ENCODE assay signal across 8 cellular contexts in genomic region chr2:61018319-61018750, GRCh38. TPM values are rescaled to one million over a fixed set of nuclear protein-coding genes. Genes with fewer than 3 reads are reported as not detected.
A peak's percentile ranks its signal among the peaks of the same experiment; 100 is the strongest.
DNase-seq lines count a peak whose midpoint lies in the region; ATAC-seq and TF ChIP-seq lines count a peak whose summit lies in the region.

No MANE protein-coding gene starts in this region.

- POLR2A ChIA-PET in activated CD8-positive, alpha-beta T cell treated with anti-CD3 and anti-CD28 coated beads for 36 hours (lab: Charles Lee), result interaction anchor here (1.2 to 2.1 kb wide), 3 partner anchors 9 to 212 kb away, joined by 4 to 8 read pairs (median 5); no protein-coding TSS in a partner anchor

- no peak for DNase-seq in CD4-positive, CD25-positive, alpha-beta regulatory T cell
- DNase-seq in HAP-1 (ENCODE audit: low spot score in 2 of 2), result no peak
- no peak for DNase-seq in activated CD8-positive, alpha-beta T cell treated with anti-CD3 and anti-CD28 coated beads for 36 hours
- DNase-seq in NCI-H2029 (lab: John Stamatoyannopoulos, UW), result no peak
- no peak for DNase-seq in NCI-H1417 treated with DMSO at 0.1 percent for 48 hours (lab: John Stamatoyannopoulos, UW)
- no peak for DNase-seq in NCI-H1930 (lab: John Stamatoyannopoulos, UW)

- in situ Hi-C loops in HAP-1 (cut with MboI; ENCODE audit: low sequenced_read_pairs), result no loop called here

- H3K27ac Mint-ChIP-seq in CD4-positive, CD25-positive, alpha-beta regulatory T cell, result peak overlapping the region; percentile 95 to 99 (median 98)
- H3K27ac Mint-ChIP-seq in activated CD8-positive, alpha-beta T cell treated with anti-CD3 and anti-CD28 coated beads for 36 hours, result peak overlapping the region; percentile 98

- CTCF ChIA-PET in activated CD8-positive, alpha-beta T cell treated with anti-CD3 and anti-CD28 coated beads for 36 hours (lab: Charles Lee), result no interaction called here

- peak overlapping the region; percentile 95 to 100 (median 98) for H3K4me3 Mint-ChIP-seq in CD4-positive, CD25-positive, alpha-beta regulatory T cell
- peak overlapping the region; percentile 97 for H3K4me3 Mint-ChIP-seq in activated CD8-positive, alpha-beta T cell treated with anti-CD3 and anti-CD28 coated beads for 36 hours

- H3K27ac ChIP-seq in CD4-positive, CD25-positive, alpha-beta regulatory T cell (ENCODE audit: insufficient read depth, low read length, poor library complexity, severe bottlenecking), result peak overlapping the region; percentile 82
- peak overlapping the region; percentile 88 for H3K27ac ChIP-seq in subcutaneous abdominal adipose tissue (ENCODE audit: low read depth, low read length)

- peak overlapping the region; percentile 99 for H3K4me3 ChIP-seq in CD4-positive, CD25-positive, alpha-beta regulatory T cell (ENCODE audit: low read depth, low read length)
- peak overlapping the region; percentile 91 for H3K4me3 ChIP-seq in HAP-1
- peak overlapping the region; percentile 97 for H3K4me3 ChIP-seq in iPS-15b (ENCODE audit: low read depth, low read length)
- peak overlapping the region; percentile 94 to 100 (median 100) for H3K4me3 ChIP-seq in subcutaneous abdominal adipose tissue (ENCODE audit: low read depth in 1 of 5, low read length in 5 of 5)

- no peaks in the 10 kb centered on the region for H3K27me3 Mint-ChIP-seq in CD4-positive, CD25-positive, alpha-beta regulatory T cell
- H3K27me3 Mint-ChIP-seq in activated CD8-positive, alpha-beta T cell treated with anti-CD3 and anti-CD28 coated beads for 36 hours, result no peaks in the 10 kb centered on the region

- H3K9me3 Mint-ChIP-seq in CD4-positive, CD25-positive, alpha-beta regulatory T cell, result peaks cover 0 to 2% (median 0%) of the 10 kb centered on the region in 7 donors
- peaks cover 3% of the 10 kb centered on the region for H3K9me3 Mint-ChIP-seq in activated CD8-positive, alpha-beta T cell treated with anti-CD3 and anti-CD28 coated beads for 36 hours

- H3K9me3 ChIP-seq in CD4-positive, CD25-positive, alpha-beta regulatory T cell (ENCODE audit: control insufficient read depth in 2 of 2, low read length in 2 of 2), result no peaks in the 10 kb centered on the region
- H3K9me3 ChIP-seq in HAP-1 (no peaks in the 10 kb centered on the region; the same call in 1 of the 2 replicates), iPS-15b (ENCODE audit: control insufficient read depth, insufficient read depth, low read length) (no peaks in the 10 kb centered on the region), subcutaneous abdominal adipose tissue (ENCODE audit: control insufficient read depth in 5 of 5, low read length in 5 of 5) (no peaks in the 10 kb centered on the region)

- peaks cover 19 to 71% (median 26%) of the 10 kb centered on the region in 4 donors for H3K4me1 Mint-ChIP-seq in CD4-positive, CD25-positive, alpha-beta regulatory T cell
- peaks cover 33% of the 10 kb centered on the region for H3K4me1 Mint-ChIP-seq in activated CD8-positive, alpha-beta T cell treated with anti-CD3 and anti-CD28 coated beads for 36 hours (ENCODE audit: low read depth)

- H3K9ac ChIP-seq in iPS-15b (ENCODE audit: low read depth, low read length) (peak overlapping the region; percentile 98), subcutaneous abdominal adipose tissue (ENCODE audit: low read length in 5 of 5) (peak overlapping the region; percentile 95 to 99 (median 97))

- peaks cover 16% of the 10 kb centered on the region for H3K36me3 Mint-ChIP-seq in CD4-positive, CD25-positive, alpha-beta regulatory T cell
- H3K36me3 Mint-ChIP-seq in activated CD8-positive, alpha-beta T cell treated with anti-CD3 and anti-CD28 coated beads for 36 hours (ENCODE audit: low read depth), result peaks cover 22% of the 10 kb centered on the region

- intact Hi-C loops in activated CD8-positive, alpha-beta T cell treated with anti-CD3 and anti-CD28 coated beads for 36 hours (cut with micrococcal nuclease), result no loop called here

- no peak for ATAC-seq in CD4-positive, CD25-positive, alpha-beta regulatory T cell (ENCODE audit: low read depth in 2 of 2)
- ATAC-seq in activated CD8-positive, alpha-beta T cell treated with anti-CD3 and anti-CD28 coated beads for 36 hours, result no peak

- peaks cover 4% of the 10 kb centered on the region for H3K36me3 ChIP-seq in CD4-positive, CD25-positive, alpha-beta regulatory T cell (ENCODE audit: control insufficient read depth, insufficient read depth, low read length)
- H3K36me3 ChIP-seq in HAP-1 (replicated peaks), result peaks cover 3% of the 10 kb centered on the region
- H3K36me3 ChIP-seq in iPS-15b (ENCODE audit: control insufficient read depth, insufficient read depth, low read length), result no peaks in the 10 kb centered on the region
- H3K36me3 ChIP-seq in subcutaneous abdominal adipose tissue (ENCODE audit: control insufficient read depth in 5 of 5, insufficient read depth in 5 of 5, low read length in 5 of 5), result peaks cover 0 to 4% (median 0%) of the 10 kb centered on the region in 5 donors

- TF ChIP-seq CTCF in activated CD8-positive, alpha-beta T cell treated with anti-CD3 and anti-CD28 coated beads for 36 hours (IDR thresholded peaks at IDR 0.05), result no peak

- H3K27me3 ChIP-seq in CD4-positive, CD25-positive, alpha-beta regulatory T cell (ENCODE audit: control insufficient read depth, insufficient read depth, low read length), result no peaks in the 10 kb centered on the region
- no peaks in the 10 kb centered on the region for H3K27me3 ChIP-seq in HAP-1 (ENCODE audit: low read depth)
- no peaks in the 10 kb centered on the region for H3K27me3 ChIP-seq in iPS-15b (ENCODE audit: control insufficient read depth, insufficient read depth, low read length)
- H3K27me3 ChIP-seq in subcutaneous abdominal adipose tissue (ENCODE audit: control insufficient read depth in 5 of 5, insufficient read depth in 4 of 5, low read length in 5 of 5), result no peaks in the 10 kb centered on the region

- peaks cover 19% of the 10 kb centered on the region for H3K4me1 ChIP-seq in CD4-positive, CD25-positive, alpha-beta regulatory T cell (ENCODE audit: control insufficient read depth, insufficient read depth, low read length, poor library complexity, severe bottlenecking)
- H3K4me1 ChIP-seq in HAP-1, result peaks cover 11% of the 10 kb centered on the region
- H3K4me1 ChIP-seq in iPS-15b (ENCODE audit: control insufficient read depth, insufficient read depth, low read length), result no peaks in the 10 kb centered on the region
- H3K4me1 ChIP-seq in subcutaneous abdominal adipose tissue (ENCODE audit: control insufficient read depth in 5 of 5, insufficient read depth in 5 of 5, low read length in 5 of 5), result peaks cover 0 to 38% (median 30%) of the 10 kb centered on the region in 5 donors

RNA-seq across cellular contexts. Expression of gene PUS10, which starts 0.3 kb away (rescaled TPM):
- 5.2 TPM for total RNA-seq in CD4-positive, CD25-positive, alpha-beta regulatory T cell
- 1 to 10 TPM; 4.5 to 7.1 (median 5.8) TPM for polyA plus RNA-seq in CD4-positive, CD25-positive, alpha-beta regulatory T cell
- total RNA-seq in activated CD8-positive, alpha-beta T cell treated with anti-CD3 and anti-CD28 coated beads for 36 hours, result 1 to 10 TPM; 7.9 to 8.7 TPM

RNA-seq across cellular contexts. Expression of gene PEX13, which starts 0.8 kb away (rescaled TPM):
- total RNA-seq in CD4-positive, CD25-positive, alpha-beta regulatory T cell, result 13.1 TPM
- polyA plus RNA-seq in CD4-positive, CD25-positive, alpha-beta regulatory T cell, result 10 to 100 TPM in 3 of 4 donors, 1 to 10 TPM in 1; 9.4 to 15.6 (median 13.6) TPM
- total RNA-seq in activated CD8-positive, alpha-beta T cell treated with anti-CD3 and anti-CD28 coated beads for 36 hours, result 10 to 100 TPM; 15.5 to 16.8 TPM

RNA-seq across cellular contexts. Expression of gene SANBR, which starts 47.3 kb away (rescaled TPM):
- total RNA-seq in CD4-positive, CD25-positive, alpha-beta regulatory T cell, result 11.7 TPM
- polyA plus RNA-seq in CD4-positive, CD25-positive, alpha-beta regulatory T cell, result 1 to 10 TPM; 2.4 to 7.7 (median 4.2) TPM
- 1 to 10 TPM in 1 of 2 experiments, under 1 TPM in 1; 0.97 to 1.3 TPM for total RNA-seq in activated CD8-positive, alpha-beta T cell treated with anti-CD3 and anti-CD28 coated beads for 36 hours
